In the genomic region with DNA sequence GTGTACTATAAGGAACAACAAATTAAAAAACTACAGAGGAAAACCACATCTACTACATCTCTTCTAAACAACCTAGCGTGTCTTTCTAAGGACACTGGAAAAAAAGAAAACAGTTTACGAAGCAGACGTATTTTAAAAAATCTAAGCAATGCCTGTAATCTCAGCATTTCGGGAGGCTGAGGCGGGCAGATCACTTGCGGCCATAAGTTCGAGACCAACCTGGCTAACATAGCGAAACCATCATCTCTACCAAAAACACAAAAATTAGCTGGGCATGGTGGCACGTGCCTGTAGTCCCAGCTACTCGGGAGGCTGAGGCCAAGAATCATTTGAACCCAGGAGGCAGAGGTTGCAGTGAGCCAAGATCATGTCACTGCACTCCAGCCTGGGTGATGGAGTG, we compare ENCODE assay signal across 1 cellular context. TPM values are rescaled to one million over a fixed set of nuclear protein-coding genes. Genes with fewer than 3 reads are reported as not detected.
"Had no signal": no experiment of that assay in that cellular context is flagged by ENCODE, and none has a peak within 500 bp of the region (broad histone marks: within the 10 kb centered on the region; RNA-seq: fewer than 3 reads in every experiment).

No MANE protein-coding gene starts in this region.

RNA-seq across cellular contexts. Expression of a gene that starts 23.2 kb away (rescaled TPM):
- polyA plus RNA-seq: naive thymus-derived CD4-positive, alpha-beta T cell had no signal
